In the genomic region with DNA sequence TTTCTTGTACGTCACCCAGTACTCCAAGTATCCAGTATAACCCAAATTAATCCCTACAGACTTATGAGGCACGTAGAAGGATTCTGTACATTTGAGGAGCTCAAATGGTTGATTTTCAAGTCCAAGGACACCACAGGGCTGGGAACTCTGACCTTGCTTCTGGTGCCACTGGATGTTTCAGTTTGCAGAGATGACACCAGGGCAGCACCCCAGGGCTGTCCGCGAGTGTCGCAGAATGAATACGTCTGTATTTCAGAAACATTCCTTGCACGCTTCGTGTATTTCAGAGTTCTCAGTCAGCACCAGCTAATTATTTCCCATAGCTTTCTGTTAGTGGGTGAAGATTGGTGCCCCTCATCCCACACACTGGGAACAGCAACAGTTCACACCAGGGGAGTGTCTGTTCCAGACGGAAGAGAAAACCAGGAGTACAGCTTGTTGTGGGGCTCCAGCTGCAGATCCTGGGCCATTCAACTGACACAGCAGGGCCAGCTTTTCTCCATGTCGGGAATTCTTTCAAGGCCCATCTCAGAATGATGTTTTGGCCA, we compare ENCODE assay signal across 1 cellular context.
TF ChIP-seq lines count a peak whose summit lies in the region.

No MANE protein-coding gene starts in this region.

TF ChIP-seq in HepG2, 621 proteins besides CTCF, POLR2A, EP300 and RAD21 (continued from another document):
- TF ChIP-seq, protein P1, sequence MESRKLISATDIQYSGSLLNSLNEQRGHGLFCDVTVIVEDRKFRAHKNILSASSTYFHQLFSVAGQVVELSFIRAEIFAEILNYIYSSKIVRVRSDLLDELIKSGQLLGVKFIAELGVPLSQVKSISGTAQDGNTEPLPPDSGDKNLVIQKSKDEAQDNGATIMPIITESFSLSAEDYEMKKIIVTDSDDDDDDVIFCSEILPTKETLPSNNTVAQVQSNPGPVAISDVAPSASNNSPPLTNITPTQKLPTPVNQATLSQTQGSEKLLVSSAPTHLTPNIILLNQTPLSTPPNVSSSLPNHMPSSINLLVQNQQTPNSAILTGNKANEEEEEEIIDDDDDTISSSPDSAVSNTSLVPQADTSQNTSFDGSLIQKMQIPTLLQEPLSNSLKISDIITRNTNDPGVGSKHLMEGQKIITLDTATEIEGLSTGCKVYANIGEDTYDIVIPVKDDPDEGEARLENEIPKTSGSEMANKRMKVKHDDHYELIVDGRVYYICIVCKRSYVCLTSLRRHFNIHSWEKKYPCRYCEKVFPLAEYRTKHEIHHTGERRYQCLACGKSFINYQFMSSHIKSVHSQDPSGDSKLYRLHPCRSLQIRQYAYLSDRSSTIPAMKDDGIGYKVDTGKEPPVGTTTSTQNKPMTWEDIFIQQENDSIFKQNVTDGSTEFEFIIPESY (CRISPR knock-in tag; IDR thresholded peaks at IDR 0.05): peak; percentile 54; the same call in 1 of the 2 replicates
- no peak for TF ChIP-seq SETDB1 (CRISPR knock-in tag; IDR thresholded peaks at IDR 0.05; ENCODE audit: borderline replicate concordance)
- TF ChIP-seq, protein P2, sequence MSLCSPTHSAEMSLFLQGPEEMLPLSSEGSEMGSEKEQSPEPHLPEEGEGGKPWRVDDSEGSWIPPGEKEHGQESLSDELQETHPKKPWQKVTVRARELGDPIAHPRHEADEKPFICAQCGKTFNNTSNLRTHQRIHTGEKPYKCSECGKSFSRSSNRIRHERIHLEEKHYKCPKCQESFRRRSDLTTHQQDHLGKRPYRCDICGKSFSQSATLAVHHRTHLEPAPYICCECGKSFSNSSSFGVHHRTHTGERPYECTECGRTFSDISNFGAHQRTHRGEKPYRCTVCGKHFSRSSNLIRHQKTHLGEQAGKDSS (CRISPR knock-in tag; IDR thresholded peaks at IDR 0.05; ENCODE audit: borderline replicate concordance, low read depth): no peak
